In the genomic region with DNA sequence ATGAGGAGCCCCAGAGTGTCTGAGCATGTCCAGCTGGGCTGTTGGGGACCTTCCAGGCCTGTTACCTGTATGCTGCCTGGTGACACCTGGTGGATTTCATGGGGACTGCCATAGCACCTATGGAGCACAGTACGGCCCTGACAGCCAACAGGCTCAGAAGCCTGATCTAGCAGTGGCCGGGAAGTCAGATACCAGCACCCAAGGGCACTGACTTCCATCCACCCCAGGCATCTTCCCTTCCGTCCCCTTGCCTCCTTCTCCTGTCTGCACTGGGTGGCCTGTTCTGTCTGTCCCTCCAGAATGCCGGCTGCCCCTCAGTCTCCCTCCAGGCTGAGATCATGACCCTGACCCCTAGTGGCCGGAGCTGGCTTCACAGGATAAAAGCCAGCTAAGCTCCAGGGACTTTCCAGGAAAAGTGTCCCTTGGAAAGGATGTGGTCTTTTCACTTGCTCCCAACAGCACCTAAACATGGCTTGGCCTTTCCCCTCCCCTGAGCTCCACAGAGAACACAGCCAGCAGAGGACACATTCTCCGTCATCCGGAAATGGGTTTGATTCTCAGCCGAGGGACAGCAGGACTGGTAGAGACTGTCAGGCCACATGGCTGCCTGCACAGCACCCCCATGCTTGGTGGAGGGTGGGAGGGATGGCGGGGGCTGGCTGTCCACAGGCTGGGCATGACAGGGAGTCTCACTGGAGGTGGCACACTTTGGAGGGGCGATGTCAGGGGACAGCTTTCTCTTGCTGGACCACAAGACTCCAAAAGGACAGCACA, we compare ENCODE assay signal across 9 cellular contexts. TPM values are rescaled to one million over a fixed set of nuclear protein-coding genes. Genes with fewer than 3 reads are reported as not detected.
DNase-seq lines count a peak whose midpoint lies in the region; ATAC-seq, FAIRE-seq and TF ChIP-seq lines count a peak whose summit lies in the region.
"Had no signal": no experiment of that assay in that cellular context is flagged by ENCODE, and none has a peak within 500 bp of the region (broad histone marks: within the 10 kb centered on the region; RNA-seq: fewer than 3 reads in every experiment).

No MANE protein-coding gene starts in this region.

- peak overlapping the region in 4 of 5 experiments; percentile 24 to 40 (median 28) for H3K27ac Mint-ChIP-seq in brain

- H3K27me3 ChIP-seq in keratinocyte (ENCODE audit: control insufficient read depth, extremely low read depth, insufficient read depth, low read length), result no peaks in the 10 kb centered on the region

- no peaks in the 10 kb centered on the region for H3K79me2 ChIP-seq in keratinocyte (ENCODE audit: control insufficient read depth, insufficient read depth, low read length)

- peaks cover 20% of the 10 kb centered on the region for H3K36me3 Mint-ChIP-seq in brain

- peak; percentile 41 for FAIRE-seq in keratinocyte (lab: Jason Lieb, UNC)
- FAIRE-seq: islet of Langerhans had no signal

- peak overlapping the region in 1 of 3 experiments; percentile 50 for H3K4me3 ChIP-seq in keratinocyte (ENCODE audit: control insufficient read depth in 2 of 3, extremely low read depth in 1 of 3, insufficient read depth in 2 of 3, low read depth in 1 of 3, low read length in 3 of 3)

- peaks cover 0 to 6% of the 10 kb centered on the region in 2 experiments for H3K36me3 ChIP-seq in keratinocyte (ENCODE audit: control insufficient read depth in 2 of 2, extremely low read depth in 1 of 2, insufficient read depth in 2 of 2, low read length in 2 of 2)

- H3K9me3 ChIP-seq in keratinocyte (ENCODE audit: control insufficient read depth, low read depth, low read length), result no peaks in the 10 kb centered on the region

- H3K9me1 ChIP-seq in keratinocyte (ENCODE audit: control insufficient read depth, extremely low read depth, insufficient read depth, low read length), result no peaks in the 10 kb centered on the region

- TF ChIP-seq CTCF in GM12874 (IDR thresholded peaks at IDR 0.05; ENCODE audit: insufficient read depth, low read depth, low read length) (peak; percentile 81), brain (conservative IDR thresholded peaks at IDR 0.05) (peak; percentile 81 to 96), keratinocyte (optimal IDR thresholded peaks at IDR 0.05 in 1 of 3, IDR thresholded peaks at IDR 0.05 in 1 of 3, conservative IDR thresholded peaks at IDR 0.05 in 1 of 3; ENCODE audit: extremely low read depth in 1 of 3, insufficient read depth in 2 of 3, low read length in 3 of 3) (peak; percentile 67 to 85 (median 77))

- H3K9ac ChIP-seq in keratinocyte (ENCODE audit: control insufficient read depth, extremely low read depth, insufficient read depth, low read length), result no peak overlapping the region

- no peak overlapping the region for H3K27ac ChIP-seq in keratinocyte (ENCODE audit: control insufficient read depth, insufficient read depth, low read length)

- H3K4me1 ChIP-seq in keratinocyte (ENCODE audit: control insufficient read depth, extremely low read depth, insufficient read depth, low read length), result peaks cover 4% of the 10 kb centered on the region

- peaks cover 16% of the 10 kb centered on the region for H3K4me1 Mint-ChIP-seq in brain

- H3K4me3 Mint-ChIP-seq in brain, result peak overlapping the region in 3 of 5 experiments; percentile 44 to 65 (median 59)

- H3K4me2 ChIP-seq in keratinocyte (ENCODE audit: control insufficient read depth, extremely low read depth, insufficient read depth, low read depth, low read length), result peak overlapping the region; percentile 80

- H3K9me3 Mint-ChIP-seq in brain, result no peaks in the 10 kb centered on the region

- no peaks in the 10 kb centered on the region for H3K27me3 Mint-ChIP-seq in brain

- peaks cover 5% of the 10 kb centered on the region for H4K20me1 ChIP-seq in keratinocyte (ENCODE audit: control insufficient read depth, extremely low read depth, insufficient read depth, low read length)

- H2AFZ ChIP-seq in keratinocyte (ENCODE audit: control insufficient read depth, low read length), result peak overlapping the region; percentile 99

- peak; percentile 79 for DNase-seq in SK-N-DZ (ENCODE audit: low spot score)
- DNase-seq in keratinocyte (ENCODE audit: low read depth, low spot score), result no peak
- peak; percentile 72 for DNase-seq in stimulated activated CD4-positive, alpha-beta T cell treated with anti-CD3 and anti-CD28 coated beads, Interleukin-4, amount 100 ng/mL, for 24 hours
- no peak for DNase-seq in NCI-H1092 treated with DMSO at 0.1 percent for 48 hours (lab: John Stamatoyannopoulos, UW)
- DNase-seq in Kasumi-1 (lab: John Stamatoyannopoulos, UW), result no peak

- peak; percentile 80 for ATAC-seq in HG02870 (IDR thresholded peaks at IDR 0.05; ENCODE audit: unreplicated experiment)

- dilution Hi-C loops in keratinocyte (cut with MboI; ENCODE audit: extremely low pct_ligation_motif_present, low sequenced_read_pairs), result no loop called here

RNA-seq across cellular contexts. Expression of a gene that starts 9.5 kb away (rescaled TPM):
- 6,730 and 7,258 TPM in 2 replicates for polyA plus RNA-seq in SK-N-DZ (2014; cell fraction: cytosol; rRNA removed)
- polyA plus RNA-seq in SK-N-DZ (2014; cell fraction: nucleus; rRNA removed), result 3,271 and 5,578 TPM in 2 replicates
- polyA plus RNA-seq in brain (ENCODE audit: insufficient read depth, low read depth, low replicate concordance) (2,070 TPM), keratinocyte (3,935 to 4,320 TPM (median 3,980 TPM) in 3 replicates)
- 638 TPM for polyA plus RNA-seq in keratinocyte (2011; ENCODE audit: low read depth)
- 4,775 and 5,060 TPM in 2 replicates for polyA plus RNA-seq in keratinocyte (2011; cell fraction: cytosol; rRNA removed)
- 926 and 1,172 TPM in 2 replicates for polyA plus RNA-seq in keratinocyte (2011; cell fraction: nucleus; rRNA removed)
- polyA plus RNA-seq in keratinocyte (2012; ENCODE audit: low replicate concordance), result 3,748 and 5,826 TPM in 2 replicates
- 227 to 1,259 TPM (median 991 TPM) in 3 replicates for polyA minus RNA-seq in keratinocyte
- polyA minus RNA-seq in keratinocyte (2011; cell fraction: cytosol; rRNA and poly(A)+ RNA removed), result 2,547 TPM
- 199 and 233 TPM in 2 replicates for polyA minus RNA-seq in keratinocyte (2011; cell fraction: nucleus; rRNA and poly(A)+ RNA removed)

Comparison
In these comparisons a context has a peak if more than half of its experiments do, and no peak if none do; other contexts are left out.
1. DNase-seq: peak in SK-N-DZ (single experiment) and stimulated activated CD4-positive, alpha-beta T cell treated with anti-CD3 and anti-CD28 coated beads, Interleukin-4, amount 100 ng/mL, for 24 hours (single experiment); none in keratinocyte (single experiment), NCI-H1092 treated with DMSO at 0.1 percent for 48 hours (single experiment) and Kasumi-1 (0 of 2).
2. Peak in every context shown above with its lines, with median percentiles within 50 percentile points of each other: CTCF ChIP-seq.